17 cellular contexts compared by ENCODE assay signal in genomic region chr9:95193067-95193466, GRCh38.
A peak's percentile ranks its signal among the peaks of the same experiment; 100 is the strongest.
DNase-seq lines count a peak whose midpoint lies in the region; ATAC-seq and TF ChIP-seq lines count a peak whose summit lies in the region.
"Had no signal": no experiment of that assay in that cellular context is flagged by ENCODE, and none has a peak within 500 bp of the region (broad histone marks: within the 10 kb centered on the region; RNA-seq: fewer than 3 reads in every experiment).

No MANE protein-coding gene starts in this region.

- TF ChIP-seq CTCF in DOHH2 (IDR thresholded peaks at IDR 0.05; ENCODE audit: low read depth, low read length, poor library complexity, severe bottlenecking) (peak; percentile 59), WTC11 (IDR thresholded peaks at IDR 0.05) (peak; percentile 67)

- H3K4me2 ChIP-seq in DOHH2 (ENCODE audit: low read length), result no peak overlapping the region

- 0 out of 2 replicates have a peak, but pooled peaks cover 3% of the 10 kb centered on the region for H3K9me3 Mint-ChIP-seq in WTC11

- H3K27ac Mint-ChIP-seq in WTC11, result peak overlapping the region; percentile 22; the same call in 1 of the 2 replicates

- 0 out of 2 replicates have a peak, but pooled peaks cover 3% of the 10 kb centered on the region for H4K20me1 ChIP-seq in DOHH2 (ENCODE audit: control insufficient read depth, insufficient read depth, low read depth, low read length)

- no peaks in the 10 kb centered on the region for H3K27me3 ChIP-seq in DOHH2 (ENCODE audit: control insufficient read depth, low read length)
- H3K27me3 ChIP-seq: esophagus muscularis mucosa had no signal

- H3K4me3 Mint-ChIP-seq in WTC11, result no peak overlapping the region

- no peaks in the 10 kb centered on the region for H3K27me3 Mint-ChIP-seq in WTC11 (ENCODE audit: low read depth)

- ATAC-seq in WTC11 (peak; percentile 92), HG03280 (IDR thresholded peaks at IDR 0.05; ENCODE audit: unreplicated experiment) (no peak)
- ATAC-seq: left colon, mucosa of descending colon had no signal

- H3K4me3 ChIP-seq in DOHH2 (ENCODE audit: low read length), result no peak overlapping the region
- no peak overlapping the region for H3K4me3 ChIP-seq in Jurkat, Clone E6-1 (ENCODE audit: low read length)
- H3K4me3 ChIP-seq: esophagus muscularis mucosa, mucosa of descending colon, SK-N-MC had no signal

- H3K36me3 ChIP-seq in DOHH2 (ENCODE audit: control insufficient read depth, low read length), result no peaks in the 10 kb centered on the region
- H3K36me3 ChIP-seq: esophagus muscularis mucosa had no signal

- H3F3A ChIP-seq in DOHH2 (ENCODE audit: control insufficient read depth, insufficient read depth), result no peaks in the 10 kb centered on the region

- peak; percentile 8 for DNase-seq in Jurkat, Clone E6-1 (ENCODE audit: low read depth, low spot score)
- DNase-seq in WTC11 (ENCODE audit: low spot score) (no peak), iPS-NIHi11 (ENCODE audit: low spot score) (peak; percentile 50), ureter (ENCODE audit: low spot score) (no peak)
- no peak for DNase-seq in effector CD8-positive, alpha-beta T cell (lab: John Stamatoyannopoulos, UW)
- DNase-seq in stimulated activated CD4-positive, alpha-beta T cell treated with anti-CD3 and anti-CD28 coated beads, Interleukin-4, amount 100 ng/mL, for 24 hours, result no peak
- DNase-seq: activated CD4-positive, alpha-beta T cell treated with anti-CD3 and anti-CD28 coated beads for 48 hours; activated naive CD4-positive, alpha-beta T cell treated with Interleukin-2 at 50 U/mL for 16 hours; Calu3; left colon; mucosa of descending colon; NCI-H1417 treated with DMSO at 0.1 percent for 48 hours; occipital lobe had no signal

- CTCF ChIA-PET in WTC11 (lab: Charles Lee), result interaction anchor here (0.6 to 1.9 kb wide), 23 partner anchors 9 to 192 kb away, joined by 3 to 18 read pairs (median 5); no protein-coding TSS in a partner anchor

- peaks cover 5% of the 10 kb centered on the region for H3K4me1 ChIP-seq in DOHH2 (ENCODE audit: control insufficient read depth, low read length)

- peaks cover 28% of the 10 kb centered on the region for H3K4me1 Mint-ChIP-seq in WTC11

- H3K27ac ChIP-seq in DOHH2 (ENCODE audit: low read depth, low read length), result no peak overlapping the region
- H3K27ac ChIP-seq: esophagus muscularis mucosa, SK-N-MC had no signal

- no peaks in the 10 kb centered on the region for H3K79me2 ChIP-seq in DOHH2 (ENCODE audit: control insufficient read depth, low read length)

- POLR2A ChIA-PET in WTC11 (lab: Charles Lee), result no interaction called here

- H3K36me3 Mint-ChIP-seq in WTC11, result no peaks in the 10 kb centered on the region

- no peaks in the 10 kb centered on the region for H3K9me3 ChIP-seq in DOHH2 (ENCODE audit: control insufficient read depth, insufficient read depth, low read length)
- H3K9me3 ChIP-seq: esophagus muscularis mucosa, mucosa of descending colon had no signal

- H3K9me2 ChIP-seq in DOHH2 (replicated peaks; ENCODE audit: control insufficient read depth, low read length), result no peaks in the 10 kb centered on the region

TF ChIP-seq in WTC11, 78 proteins besides CTCF, POLR2A, EP300 and RAD21:
- TF ChIP-seq IRF1 (CRISPR knock-in tag; IDR thresholded peaks at IDR 0.05), result no peak
- TF ChIP-seq ZNF396 (CRISPR knock-in tag; IDR thresholded peaks at IDR 0.05; ENCODE audit: borderline replicate concordance), result no peak
- no peak for TF ChIP-seq NR2C2 (CRISPR knock-in tag; IDR thresholded peaks at IDR 0.05)
- TF ChIP-seq ZMAT4 (CRISPR knock-in tag; IDR thresholded peaks at IDR 0.05), result no peak
- TF ChIP-seq SMAD4 (CRISPR knock-in tag; IDR thresholded peaks at IDR 0.05), result no peak
- TF ChIP-seq CREB1 (CRISPR knock-in tag; IDR thresholded peaks at IDR 0.05), result no peak
- no peak for TF ChIP-seq USF2 (CRISPR knock-in tag; IDR thresholded peaks at IDR 0.05)
- TF ChIP-seq NR3C1 (CRISPR knock-in tag; conservative IDR thresholded peaks at IDR 0.05; ENCODE audit: low read depth), result no peak
- no peak for TF ChIP-seq AFF4 (CRISPR knock-in tag; IDR thresholded peaks at IDR 0.05; ENCODE audit: borderline replicate concordance)
- TF ChIP-seq E2F4 (CRISPR knock-in tag; IDR thresholded peaks at IDR 0.05; ENCODE audit: borderline replicate concordance, low read depth), result no peak

Comparison
In these comparisons a context has a peak if more than half of its experiments do, and no peak if none do; other contexts are left out.
1. DNase-seq: peak in Jurkat, Clone E6-1 (single experiment) and iPS-NIHi11 (single experiment); none in WTC11 (single experiment), effector CD8-positive, alpha-beta T cell (single experiment), ureter (single experiment) and stimulated activated CD4-positive, alpha-beta T cell treated with anti-CD3 and anti-CD28 coated beads, Interleukin-4, amount 100 ng/mL, for 24 hours (single experiment).